Comparison of ENCODE assay signal across 25 cellular contexts in the genomic region with DNA sequence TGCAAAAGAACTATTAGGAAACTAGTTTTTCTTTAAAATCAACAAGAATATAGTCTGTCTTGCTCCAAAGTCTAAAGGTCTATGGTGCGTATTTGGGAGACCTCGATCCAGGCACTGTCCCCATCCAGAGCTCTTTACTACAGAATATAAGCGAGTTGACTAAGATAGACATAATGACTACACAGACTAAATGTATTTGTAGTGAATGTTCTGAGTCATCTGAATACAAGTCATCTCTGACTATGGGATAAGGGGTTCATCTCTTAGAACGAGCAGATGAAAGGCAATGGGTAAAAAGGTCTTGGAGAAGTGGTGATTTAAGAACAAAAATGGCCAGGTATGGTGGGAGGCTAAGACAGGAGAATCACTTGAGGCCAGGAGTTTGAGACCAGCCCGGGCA.
DNase-seq lines count a peak whose midpoint lies in the region; ATAC-seq and TF ChIP-seq lines count a peak whose summit lies in the region.
"Had no signal": no experiment of that assay in that cellular context is flagged by ENCODE, and none has a peak within 500 bp of the region (broad histone marks: within the 10 kb centered on the region; RNA-seq: fewer than 3 reads in every experiment).

No MANE protein-coding gene starts in this region.

- no peaks in the 10 kb centered on the region for H3K9me3 Mint-ChIP-seq in stimulated activated naive CD8-positive, alpha-beta T cell treated with anti-CD3 and anti-CD28 coated beads, Interleukin-15, amount 100 ng/mL, for 72 hours
- peaks cover 0 to 4% (median 0%) of the 10 kb centered on the region in 5 experiments for H3K9me3 Mint-ChIP-seq in brain
- no peaks in the 10 kb centered on the region for H3K9me3 Mint-ChIP-seq in mesothelial cell of epicardium
- H3K9me3 Mint-ChIP-seq in activated naive CD8-positive, alpha-beta T cell treated with anti-CD3 and anti-CD28 coated beads for 36 hours = no peaks in the 10 kb centered on the region
- H3K9me3 Mint-ChIP-seq: CD4-positive, alpha-beta memory T cell; H9; naive thymus-derived CD8-positive, alpha-beta T cell; stimulated activated naive CD8-positive, alpha-beta T cell treated with anti-CD3 and anti-CD28 coated beads, Interleukin-15, Interleukin-2, amounts not matched to agents 100 ng/mL and 50 ng/mL, for 24 hours had no signal

- peak; percentile 23 for ATAC-seq in stimulated activated naive CD8-positive, alpha-beta T cell treated with anti-CD3 and anti-CD28 coated beads, Interleukin-15, Interleukin-2, amounts not matched to agents 100 U/mL and 50 U/mL, for 24 hours
- no peak for ATAC-seq in stimulated activated naive CD8-positive, alpha-beta T cell treated with anti-CD3 and anti-CD28 coated beads, Interleukin-15, amount 100 ng/mL, for 72 hours
- ATAC-seq in HG02870 (IDR thresholded peaks at IDR 0.05; ENCODE audit: unreplicated experiment) (no peak), GM21367 (IDR thresholded peaks at IDR 0.05; ENCODE audit: unreplicated experiment) (no peak)
- ATAC-seq: A549; esophagus mucosa; naive thymus-derived CD8-positive, alpha-beta T cell had no signal

- H3K36me3 Mint-ChIP-seq in brain (no peaks in the 10 kb centered on the region), mesothelial cell of epicardium (no peaks in the 10 kb centered on the region)
- H3K36me3 Mint-ChIP-seq in activated naive CD8-positive, alpha-beta T cell treated with anti-CD3 and anti-CD28 coated beads for 36 hours = peaks cover under 1% of the 10 kb centered on the region

- no peak overlapping the region for H3K27ac Mint-ChIP-seq in stimulated activated naive CD8-positive, alpha-beta T cell treated with anti-CD3 and anti-CD28 coated beads, Interleukin-15, amount 100 ng/mL, for 72 hours
- H3K27ac Mint-ChIP-seq in brain = peak overlapping the region in 3 of 5 experiments; percentile 88 to 97 (median 95)
- peak overlapping the region; percentile 55 for H3K27ac Mint-ChIP-seq in mesothelial cell of epicardium
- no peak overlapping the region for H3K27ac Mint-ChIP-seq in activated naive CD8-positive, alpha-beta T cell treated with anti-CD3 and anti-CD28 coated beads for 36 hours
- H3K27ac Mint-ChIP-seq: activated naive CD8-positive, alpha-beta T cell; stimulated activated naive CD8-positive, alpha-beta T cell treated with anti-CD3 and anti-CD28 coated beads, Interleukin-15, Interleukin-2, amounts not matched to agents 100 ng/mL and 50 ng/mL, for 24 hours had no signal

- no peak for TF ChIP-seq CTCF in brain (conservative IDR thresholded peaks at IDR 0.05)
- TF ChIP-seq CTCF in mesothelial cell of epicardium (IDR thresholded peaks at IDR 0.05; ENCODE audit: unreplicated experiment) = no peak

- H3K4me3 Mint-ChIP-seq in stimulated activated naive CD8-positive, alpha-beta T cell treated with anti-CD3 and anti-CD28 coated beads, Interleukin-15, amount 100 ng/mL, for 72 hours = no peak overlapping the region
- H3K4me3 Mint-ChIP-seq in brain = no peak overlapping the region
- H3K4me3 Mint-ChIP-seq in mesothelial cell of epicardium = no peak overlapping the region
- H3K4me3 Mint-ChIP-seq in activated naive CD8-positive, alpha-beta T cell treated with anti-CD3 and anti-CD28 coated beads for 36 hours = no peak overlapping the region
- H3K4me3 Mint-ChIP-seq: activated naive CD8-positive, alpha-beta T cell; CD4-positive, alpha-beta memory T cell; H9; naive thymus-derived CD8-positive, alpha-beta T cell; stimulated activated naive CD8-positive, alpha-beta T cell treated with anti-CD3 and anti-CD28 coated beads, Interleukin-15, Interleukin-2, amounts not matched to agents 100 ng/mL and 50 ng/mL, for 24 hours had no signal

- no peaks in the 10 kb centered on the region for H3K27me3 Mint-ChIP-seq in stimulated activated naive CD8-positive, alpha-beta T cell treated with anti-CD3 and anti-CD28 coated beads, Interleukin-15, amount 100 ng/mL, for 72 hours
- H3K27me3 Mint-ChIP-seq in brain = no peaks in the 10 kb centered on the region
- no peaks in the 10 kb centered on the region for H3K27me3 Mint-ChIP-seq in mesothelial cell of epicardium (ENCODE audit: low read depth)
- no peaks in the 10 kb centered on the region for H3K27me3 Mint-ChIP-seq in activated naive CD8-positive, alpha-beta T cell treated with anti-CD3 and anti-CD28 coated beads for 36 hours
- H3K27me3 Mint-ChIP-seq: activated naive CD8-positive, alpha-beta T cell; CD4-positive, alpha-beta memory T cell; naive thymus-derived CD8-positive, alpha-beta T cell; stimulated activated naive CD8-positive, alpha-beta T cell treated with anti-CD3 and anti-CD28 coated beads, Interleukin-15, Interleukin-2, amounts not matched to agents 100 ng/mL and 50 ng/mL, for 24 hours had no signal

- no peak for DNase-seq in stimulated activated naive CD8-positive, alpha-beta T cell treated with anti-CD3 and anti-CD28 coated beads, Interleukin-15, Interleukin-2, amounts not matched to agents 100 U/mL and 50 U/mL, for 24 hours
- DNase-seq in stimulated activated naive CD8-positive, alpha-beta T cell treated with anti-CD3 and anti-CD28 coated beads, Interleukin-15, amount 100 ng/mL, for 72 hours = no peak
- DNase-seq in mesothelial cell of epicardium (ENCODE audit: low spot score in 2 of 2, unreplicated experiment in 2 of 2) (no peak), putamen (ENCODE audit: low spot score) (no peak)
- DNase-seq in activated naive CD8-positive, alpha-beta T cell treated with anti-CD3 and anti-CD28 coated beads for 36 hours = no peak
- DNase-seq: activated CD4-positive, alpha-beta T cell treated with anti-CD3 and anti-CD28 coated beads for 1 hour; anterior cingulate cortex; CD4-positive, alpha-beta memory T cell; DND-41; effector CD8-positive, alpha-beta T cell; kidney; MM.1S; naive thymus-derived CD8-positive, alpha-beta T cell; NCI-H2081; NCI-H2227 treated with DMSO at 0.1 percent for 48 hours; NCI-H526 treated with DMSO at 0.1 percent for 48 hours; SHP77 treated with DMSO at 0.1 percent for 48 hours had no signal

- peaks cover 28% of the 10 kb centered on the region for H3K4me1 Mint-ChIP-seq in stimulated activated naive CD8-positive, alpha-beta T cell treated with anti-CD3 and anti-CD28 coated beads, Interleukin-15, amount 100 ng/mL, for 72 hours
- H3K4me1 Mint-ChIP-seq in brain (peaks cover 77% of the 10 kb centered on the region), mesothelial cell of epicardium (peaks cover 31% of the 10 kb centered on the region)
- peaks cover 13% of the 10 kb centered on the region for H3K4me1 Mint-ChIP-seq in activated naive CD8-positive, alpha-beta T cell treated with anti-CD3 and anti-CD28 coated beads for 36 hours

Comparison
In these comparisons a context has a peak if more than half of its experiments do, and no peak if none do; other contexts are left out.
1. H3K27ac Mint-ChIP-seq: peak in brain (3 of 5) and mesothelial cell of epicardium (single experiment); none in stimulated activated naive CD8-positive, alpha-beta T cell treated with anti-CD3 and anti-CD28 coated beads, Interleukin-15, amount 100 ng/mL, for 72 hours (0 of 2) and activated naive CD8-positive, alpha-beta T cell treated with anti-CD3 and anti-CD28 coated beads for 36 hours (single experiment).